ENCODE assay signal across 1 cellular context in the genomic region with DNA sequence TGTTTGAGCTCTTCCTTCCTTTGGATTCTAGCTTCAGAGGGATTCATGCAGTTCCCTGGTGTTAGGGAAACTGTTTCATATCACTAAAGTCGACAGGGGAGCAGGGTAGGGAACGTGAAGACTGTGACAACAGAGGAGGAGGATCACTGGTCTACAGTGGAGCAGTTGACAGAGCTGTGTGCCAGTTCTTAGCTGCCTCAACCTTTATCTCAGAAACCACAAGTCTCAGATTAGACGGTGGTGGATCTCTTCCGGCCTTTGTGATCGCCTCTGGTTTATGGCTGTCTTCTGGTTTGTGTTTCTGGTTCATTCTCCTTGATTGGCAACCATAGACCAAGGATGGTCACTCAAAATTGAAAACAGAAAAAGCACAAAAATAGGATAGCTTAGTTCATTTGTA.
TF ChIP-seq lines count a peak whose summit lies in the region.

No MANE protein-coding gene starts in this region.

TF ChIP-seq in GM12878, 131 proteins besides CTCF, POLR2A, EP300 and RAD21 (continued from another document):
- TF ChIP-seq, protein P1, sequence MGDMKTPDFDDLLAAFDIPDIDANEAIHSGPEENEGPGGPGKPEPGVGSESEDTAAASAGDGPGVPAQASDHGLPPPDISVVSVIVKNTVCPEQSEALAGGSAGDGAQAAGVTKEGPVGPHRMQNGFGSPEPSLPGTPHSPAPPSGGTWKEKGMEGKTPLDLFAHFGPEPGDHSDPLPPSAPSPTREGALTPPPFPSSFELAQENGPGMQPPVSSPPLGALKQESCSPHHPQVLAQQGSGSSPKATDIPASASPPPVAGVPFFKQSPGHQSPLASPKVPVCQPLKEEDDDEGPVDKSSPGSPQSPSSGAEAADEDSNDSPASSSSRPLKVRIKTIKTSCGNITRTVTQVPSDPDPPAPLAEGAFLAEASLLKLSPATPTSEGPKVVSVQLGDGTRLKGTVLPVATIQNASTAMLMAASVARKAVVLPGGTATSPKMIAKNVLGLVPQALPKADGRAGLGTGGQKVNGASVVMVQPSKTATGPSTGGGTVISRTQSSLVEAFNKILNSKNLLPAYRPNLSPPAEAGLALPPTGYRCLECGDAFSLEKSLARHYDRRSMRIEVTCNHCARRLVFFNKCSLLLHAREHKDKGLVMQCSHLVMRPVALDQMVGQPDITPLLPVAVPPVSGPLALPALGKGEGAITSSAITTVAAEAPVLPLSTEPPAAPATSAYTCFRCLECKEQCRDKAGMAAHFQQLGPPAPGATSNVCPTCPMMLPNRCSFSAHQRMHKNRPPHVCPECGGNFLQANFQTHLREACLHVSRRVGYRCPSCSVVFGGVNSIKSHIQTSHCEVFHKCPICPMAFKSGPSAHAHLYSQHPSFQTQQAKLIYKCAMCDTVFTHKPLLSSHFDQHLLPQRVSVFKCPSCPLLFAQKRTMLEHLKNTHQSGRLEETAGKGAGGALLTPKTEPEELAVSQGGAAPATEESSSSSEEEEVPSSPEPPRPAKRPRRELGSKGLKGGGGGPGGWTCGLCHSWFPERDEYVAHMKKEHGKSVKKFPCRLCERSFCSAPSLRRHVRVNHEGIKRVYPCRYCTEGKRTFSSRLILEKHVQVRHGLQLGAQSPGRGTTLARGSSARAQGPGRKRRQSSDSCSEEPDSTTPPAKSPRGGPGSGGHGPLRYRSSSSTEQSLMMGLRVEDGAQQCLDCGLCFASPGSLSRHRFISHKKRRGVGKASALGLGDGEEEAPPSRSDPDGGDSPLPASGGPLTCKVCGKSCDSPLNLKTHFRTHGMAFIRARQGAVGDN (IDR thresholded peaks at IDR 0.05): no peak
- TF ChIP-seq SIN3A (IDR thresholded peaks at IDR 0.05; ENCODE audit: low read depth, low read length) (no peak), YBX1 (IDR thresholded peaks at IDR 0.05) (no peak), RELA (IDR thresholded peaks at IDR 0.05; ENCODE audit: borderline replicate concordance, partially characterized antibody) (no peak), ZNF622 (IDR thresholded peaks at IDR 0.05) (no peak), CREB1 (IDR thresholded peaks at IDR 0.05; ENCODE audit: low read depth) (no peak), SMAD5 (IDR thresholded peaks at IDR 0.05; ENCODE audit: low read depth) (no peak), SPI1 (IDR thresholded peaks at IDR 0.05; ENCODE audit: borderline replicate concordance, insufficient read depth, low read depth, low read length) (no peak), NFIC (IDR thresholded peaks at IDR 0.05; ENCODE audit: low read depth, low read length) (no peak)
- TF ChIP-seq, protein P2, sequence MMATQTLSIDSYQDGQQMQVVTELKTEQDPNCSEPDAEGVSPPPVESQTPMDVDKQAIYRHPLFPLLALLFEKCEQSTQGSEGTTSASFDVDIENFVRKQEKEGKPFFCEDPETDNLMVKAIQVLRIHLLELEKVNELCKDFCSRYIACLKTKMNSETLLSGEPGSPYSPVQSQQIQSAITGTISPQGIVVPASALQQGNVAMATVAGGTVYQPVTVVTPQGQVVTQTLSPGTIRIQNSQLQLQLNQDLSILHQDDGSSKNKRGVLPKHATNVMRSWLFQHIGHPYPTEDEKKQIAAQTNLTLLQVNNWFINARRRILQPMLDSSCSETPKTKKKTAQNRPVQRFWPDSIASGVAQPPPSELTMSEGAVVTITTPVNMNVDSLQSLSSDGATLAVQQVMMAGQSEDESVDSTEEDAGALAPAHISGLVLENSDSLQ (IDR thresholded peaks at IDR 0.05): no peak
- TF ChIP-seq, protein P3, sequence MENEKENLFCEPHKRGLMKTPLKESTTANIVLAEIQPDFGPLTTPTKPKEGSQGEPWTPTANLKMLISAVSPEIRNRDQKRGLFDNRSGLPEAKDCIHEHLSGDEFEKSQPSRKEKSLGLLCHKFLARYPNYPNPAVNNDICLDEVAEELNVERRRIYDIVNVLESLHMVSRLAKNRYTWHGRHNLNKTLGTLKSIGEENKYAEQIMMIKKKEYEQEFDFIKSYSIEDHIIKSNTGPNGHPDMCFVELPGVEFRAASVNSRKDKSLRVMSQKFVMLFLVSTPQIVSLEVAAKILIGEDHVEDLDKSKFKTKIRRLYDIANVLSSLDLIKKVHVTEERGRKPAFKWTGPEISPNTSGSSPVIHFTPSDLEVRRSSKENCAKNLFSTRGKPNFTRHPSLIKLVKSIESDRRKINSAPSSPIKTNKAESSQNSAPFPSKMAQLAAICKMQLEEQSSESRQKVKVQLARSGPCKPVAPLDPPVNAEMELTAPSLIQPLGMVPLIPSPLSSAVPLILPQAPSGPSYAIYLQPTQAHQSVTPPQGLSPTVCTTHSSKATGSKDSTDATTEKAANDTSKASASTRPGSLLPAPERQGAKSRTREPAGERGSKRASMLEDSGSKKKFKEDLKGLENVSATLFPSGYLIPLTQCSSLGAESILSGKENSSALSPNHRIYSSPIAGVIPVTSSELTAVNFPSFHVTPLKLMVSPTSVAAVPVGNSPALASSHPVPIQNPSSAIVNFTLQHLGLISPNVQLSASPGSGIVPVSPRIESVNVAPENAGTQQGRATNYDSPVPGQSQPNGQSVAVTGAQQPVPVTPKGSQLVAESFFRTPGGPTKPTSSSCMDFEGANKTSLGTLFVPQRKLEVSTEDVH (IDR thresholded peaks at IDR 0.05; ENCODE audit: low read depth, partially characterized antibody): no peak
